Comparison of ENCODE assay signal across 22 cellular contexts in the genomic region with DNA sequence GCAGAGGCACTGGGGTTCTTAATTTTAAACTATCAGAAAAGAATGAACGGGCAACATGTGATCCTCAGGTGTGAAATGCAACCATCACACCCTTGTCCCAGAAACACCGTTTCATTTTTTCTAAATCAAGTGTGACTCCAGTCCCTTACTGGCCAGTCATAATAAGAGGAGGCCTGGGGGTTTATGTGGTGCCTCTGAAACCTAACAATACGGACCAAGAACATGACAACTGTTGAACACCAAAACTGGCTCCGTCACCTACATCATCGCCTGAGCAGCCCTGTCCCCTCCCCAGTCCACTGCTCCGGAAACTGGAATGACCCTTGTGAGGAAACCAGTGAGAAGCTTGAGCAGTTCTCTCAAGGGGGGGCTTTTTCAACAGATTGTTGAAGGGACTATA. TPM values are rescaled to one million over a fixed set of nuclear protein-coding genes. Genes with fewer than 3 reads are reported as not detected.
DNase-seq lines count a peak whose midpoint lies in the region; ATAC-seq, FAIRE-seq and TF ChIP-seq lines count a peak whose summit lies in the region.
"Had no signal": no experiment of that assay in that cellular context is flagged by ENCODE, and none has a peak within 500 bp of the region (broad histone marks: within the 10 kb centered on the region; RNA-seq: fewer than 3 reads in every experiment).

No MANE protein-coding gene starts in this region.

- no peak overlapping the region for H2BK120ac ChIP-seq in trophoblast cell (ENCODE audit: insufficient read depth, low read length, poor library complexity)

- H3K4me1 ChIP-seq in trophoblast cell (ENCODE audit: control insufficient read depth in 1 of 2, insufficient read depth in 2 of 2, low read length in 2 of 2): no peaks in the 10 kb centered on the region
- no peaks in the 10 kb centered on the region for H3K4me1 ChIP-seq in aorta (ENCODE audit: control insufficient read depth in 1 of 2, insufficient read depth in 2 of 2, low read length in 2 of 2)
- H3K4me1 ChIP-seq: A549, Caco-2 had no signal

- no peaks in the 10 kb centered on the region for H3K36me3 ChIP-seq in trophoblast cell (ENCODE audit: control insufficient read depth in 1 of 2, insufficient read depth in 2 of 2, low read length in 2 of 2)
- H3K36me3 ChIP-seq in aorta (ENCODE audit: control insufficient read depth in 1 of 2, insufficient read depth in 2 of 2, low read length in 1 of 2): no peaks in the 10 kb centered on the region

- H3K4me1 Mint-ChIP-seq in progenitor cell of endocrine pancreas (ENCODE audit: low read depth): peaks cover 4% of the 10 kb centered on the region

- intact Hi-C loops in cardiac septum (cut with DNase I) (no loop called here), left ventricle myocardium superior (cut with micrococcal nuclease) (no loop called here), aorta (cut with DNase I) (no loop called here)

- H3K14ac ChIP-seq in trophoblast cell (ENCODE audit: low read length): no peak overlapping the region

- peaks cover 6% of the 10 kb centered on the region for H3K36me3 Mint-ChIP-seq in progenitor cell of endocrine pancreas (ENCODE audit: insufficient read depth)

- WGBS in trophoblast cell (ENCODE audit: extremely low coverage, insufficient coverage, insufficient read length): no CpG with 5 or more reads among the region's 6 CpGs
- 94 to 95% methylated on average over 6 of the region's 6 CpGs for WGBS in aorta, 2 donors

- H3K79me2 ChIP-seq in trophoblast cell (ENCODE audit: control insufficient read depth, insufficient read depth, low read length, poor library complexity): no peaks in the 10 kb centered on the region

- DNase-seq in cardiac septum (ENCODE audit: low spot score) (peak; percentile 19), left ventricle myocardium superior (no peak), trophoblast cell (no peak), aorta (no peak), progenitor cell of endocrine pancreas (ENCODE audit: low spot score, unreplicated experiment) (no peak), D341Med (ENCODE audit: low spot score) (no peak), frontal cortex (ENCODE audit: low spot score in 2 of 2) (no peak)
- DNase-seq: AML-193; Caco-2; CD4-positive, alpha-beta T cell; DMS153; DMS79; GDM1; GOT3 had no signal

- H3K4me2 ChIP-seq in trophoblast cell (ENCODE audit: low read length): no peak overlapping the region
- H3K4me2 ChIP-seq: A549 had no signal

- no peak for ATAC-seq in left ventricle myocardium superior
- peak; percentile 19 for ATAC-seq in aorta (ENCODE audit: low FRiP score)
- ATAC-seq: A549, HCT116, HepG2 had no signal

- no peaks in the 10 kb centered on the region for H3K79me1 ChIP-seq in trophoblast cell (ENCODE audit: low read length)

- no peak overlapping the region for H4K12ac ChIP-seq in trophoblast cell (ENCODE audit: low read depth, low read length)

- FAIRE-seq in frontal cortex (lab: Jason Lieb, UNC): no peak
- FAIRE-seq: A549, GM12892, GM18507, HepG2 had no signal

- no peak overlapping the region for H2AK5ac ChIP-seq in trophoblast cell (ENCODE audit: low read length)

- H3K23ac ChIP-seq in trophoblast cell (ENCODE audit: low read length): no peak overlapping the region

- no peak overlapping the region for H4K8ac ChIP-seq in trophoblast cell (ENCODE audit: low read depth, low read length)

- TF ChIP-seq CTCF in progenitor cell of endocrine pancreas (IDR thresholded peaks at IDR 0.05; ENCODE audit: unreplicated experiment): no peak

- H3K9me3 Mint-ChIP-seq in progenitor cell of endocrine pancreas (ENCODE audit: low read depth): peaks cover 3% of the 10 kb centered on the region
- H3K9me3 Mint-ChIP-seq: CD4-positive, alpha-beta T cell had no signal

- no peak overlapping the region for H3K18ac ChIP-seq in trophoblast cell (ENCODE audit: low read length)

- peak overlapping the region; percentile 23 for H3K9ac ChIP-seq in trophoblast cell (ENCODE audit: low read length)

- no peak overlapping the region for H2BK12ac ChIP-seq in trophoblast cell (ENCODE audit: low read length)

- no peak overlapping the region for H2AFZ ChIP-seq in trophoblast cell (ENCODE audit: insufficient read depth, low read length, poor library complexity)

- H3K4me3 Mint-ChIP-seq in progenitor cell of endocrine pancreas (ENCODE audit: low read depth): no peak overlapping the region
- H3K4me3 Mint-ChIP-seq: CD4-positive, alpha-beta T cell had no signal

- H3K4me3 ChIP-seq in trophoblast cell (ENCODE audit: low read depth, low read length) (no peak overlapping the region), aorta (ENCODE audit: low read length in 2 of 2) (no peak overlapping the region)
- H3K4me3 ChIP-seq: A549 had no signal

- no peak overlapping the region for H3K27ac Mint-ChIP-seq in progenitor cell of endocrine pancreas
- H3K27ac Mint-ChIP-seq: CD4-positive, alpha-beta T cell had no signal

- peaks cover 12% of the 10 kb centered on the region for H3K27me3 Mint-ChIP-seq in progenitor cell of endocrine pancreas
- H3K27me3 Mint-ChIP-seq: CD4-positive, alpha-beta T cell had no signal

- H3K27me3 ChIP-seq in layer of hippocampus (ENCODE audit: control insufficient read depth, insufficient read depth, low read length) (no peaks in the 10 kb centered on the region), trophoblast cell (ENCODE audit: insufficient read depth, low read length) (no peaks in the 10 kb centered on the region), aorta (ENCODE audit: control insufficient read depth in 1 of 2, insufficient read depth in 2 of 2, low read length in 1 of 2) (no peaks in the 10 kb centered on the region)

- H3K9me3 ChIP-seq in trophoblast cell (ENCODE audit: insufficient read depth, low read depth, low read length) (no peaks in the 10 kb centered on the region), aorta (ENCODE audit: control insufficient read depth, low read length) (no peaks in the 10 kb centered on the region)
- H3K9me3 ChIP-seq: A549, Caco-2 had no signal

- no peak overlapping the region for H3K4ac ChIP-seq in trophoblast cell (ENCODE audit: low read depth, low read length)

- no peak overlapping the region for H4K91ac ChIP-seq in trophoblast cell (ENCODE audit: low read depth, low read length)

- H3K27ac ChIP-seq in layer of hippocampus (ENCODE audit: low read depth, low read length) (peak overlapping the region; percentile 27), trophoblast cell (ENCODE audit: low read depth, low read length) (no peak overlapping the region), aorta (ENCODE audit: low read depth in 1 of 2, low read length in 2 of 2) (no peak overlapping the region)
- H3K27ac ChIP-seq: 22Rv1, A549, C4-2B had no signal

- H2BK5ac ChIP-seq in trophoblast cell (ENCODE audit: low read depth, low read length, poor library complexity): no peak overlapping the region

RNA-seq across cellular contexts. Expression of a gene that starts 55.9 kb away (rescaled TPM):
- total RNA-seq in cardiac septum (1.1 TPM), left ventricle myocardium superior (3.1 TPM), aorta (under 1 TPM; 0.48 to 0.58 TPM), progenitor cell of endocrine pancreas (5.1 and 6.6 TPM in 2 replicates), frontal cortex (11.4 TPM)
- 17.8 and 18.1 TPM in 2 replicates for polyA plus RNA-seq in trophoblast cell (2013)
- polyA plus RNA-seq in aorta: under 1 TPM; under 0.01 to 0.13 TPM
